In the genomic region with DNA sequence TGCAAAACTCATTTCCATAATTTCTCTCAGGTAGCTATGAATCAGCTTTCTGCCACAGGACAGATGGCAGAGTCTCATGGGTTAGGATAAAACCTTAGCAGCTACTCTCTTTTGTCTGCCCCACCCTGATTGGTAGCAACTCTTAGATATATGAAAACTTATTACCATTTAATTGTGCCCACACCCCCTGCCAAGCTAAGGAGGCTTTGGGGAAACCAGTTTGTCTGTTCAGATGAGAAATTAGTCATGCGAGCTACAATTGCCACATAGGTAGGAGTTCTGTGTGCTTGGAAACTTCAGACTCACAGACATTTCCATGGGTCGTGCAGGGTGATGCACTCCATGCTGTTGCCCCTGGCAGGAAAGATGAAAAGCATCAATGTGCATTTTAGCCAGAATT, we compare ENCODE assay signal across 11 cellular contexts. TPM values are rescaled to one million over a fixed set of nuclear protein-coding genes. Genes with fewer than 3 reads are reported as not detected.
DNase-seq lines count a peak whose midpoint lies in the region; ATAC-seq, FAIRE-seq and TF ChIP-seq lines count a peak whose summit lies in the region.
"Had no signal": no experiment of that assay in that cellular context is flagged by ENCODE, and none has a peak within 500 bp of the region (broad histone marks: within the 10 kb centered on the region; RNA-seq: fewer than 3 reads in every experiment).

No MANE protein-coding gene starts in this region.

- peak overlapping the region; percentile 23 for H3K4me3 Mint-ChIP-seq in central memory CD8-positive, alpha-beta T cell

- no peaks in the 10 kb centered on the region for H3K9me3 Mint-ChIP-seq in central memory CD8-positive, alpha-beta T cell

- 58 to 72% methylated on average over 2 of the region's 2 CpGs for WGBS in upper lobe of left lung, 2 donors

- H3K36me3 ChIP-seq in upper lobe of left lung = peaks cover 16 to 55% (median 44%) of the 10 kb centered on the region in 4 donors

- TF ChIP-seq EP300 in upper lobe of left lung (IDR thresholded peaks at IDR 0.05) = no peak

- H3K4me3 ChIP-seq in upper lobe of left lung = no peak overlapping the region
- H3K4me3 ChIP-seq: lung, smooth muscle cell had no signal

- peaks cover 90% of the 10 kb centered on the region for H3K36me3 Mint-ChIP-seq in central memory CD8-positive, alpha-beta T cell (ENCODE audit: insufficient read depth)

- DNase-seq in GM12891 (ENCODE audit: insufficient read length, low spot score) (no peak), RCC 7860 (ENCODE audit: low spot score) (peak; percentile 20), putamen (ENCODE audit: low spot score) (peak; percentile 79), DMS153 treated with DMSO at 0.1 percent for 48 hours (lab: John Stamatoyannopoulos, UW; ENCODE audit: unreplicated experiment) (no peak), upper lobe of left lung (no peak), dermis blood vessel endothelial cell (no peak), MV-4-11 (lab: John Stamatoyannopoulos, UW) (no peak)
- DNase-seq in central memory CD8-positive, alpha-beta T cell (ENCODE audit: low spot score in 2 of 2) = no peak
- DNase-seq: NCI-H446 treated with DMSO at 0.1 percent for 48 hours had no signal

- H3K27me3 Mint-ChIP-seq in central memory CD8-positive, alpha-beta T cell = no peaks in the 10 kb centered on the region

- peak overlapping the region in 1 of 4 donors; percentile 36 for H3K27ac ChIP-seq in upper lobe of left lung

- FAIRE-seq in GM12891 (lab: Jason Lieb, UNC) (no peak), RCC 7860 (lab: Jason Lieb, UNC) (no peak)

- peaks cover 89% of the 10 kb centered on the region for H3K4me1 Mint-ChIP-seq in central memory CD8-positive, alpha-beta T cell

- peak overlapping the region; percentile 95 for H3K27ac Mint-ChIP-seq in central memory CD8-positive, alpha-beta T cell (ENCODE audit: low read depth)

- H3K27me3 ChIP-seq in upper lobe of left lung = no peaks in the 10 kb centered on the region

- no peaks in the 10 kb centered on the region for H3K9me3 ChIP-seq in upper lobe of left lung

- TF ChIP-seq POLR2A in GM12891 (IDR thresholded peaks at IDR 0.05; ENCODE audit: low read depth, low read length) (no peak), upper lobe of left lung (IDR thresholded peaks at IDR 0.05) (no peak)

- no peak for ATAC-seq in central memory CD8-positive, alpha-beta T cell (replicated peaks; ENCODE audit: extremely low read depth, poor library complexity, severe bottlenecking)
- ATAC-seq in upper lobe of left lung (ENCODE audit: low FRiP score in 2 of 2) = no peak

- no peak for TF ChIP-seq CTCF in upper lobe of left lung (IDR thresholded peaks at IDR 0.05)

- H3K4me1 ChIP-seq in upper lobe of left lung = peaks cover 31 to 53% (median 36%) of the 10 kb centered on the region in 4 donors

TF ChIP-seq in GM12891, 5 proteins besides CTCF, POLR2A, EP300 and RAD21:
- TF ChIP-seq POLR2AphosphoS5 (IDR thresholded peaks at IDR 0.05; ENCODE audit: low read depth, low read length) (peak; percentile 23; the same call in 1 of the 2 replicates), TAF1 (IDR thresholded peaks at IDR 0.05; ENCODE audit: low read depth, low read length) (no peak), SPI1 (IDR thresholded peaks at IDR 0.05; ENCODE audit: low read depth, low read length) (no peak), POU2F2 (IDR thresholded peaks at IDR 0.05; ENCODE audit: low read depth, low read length) (no peak), PAX5 (IDR thresholded peaks at IDR 0.05; ENCODE audit: insufficient read depth, low read length, severe bottlenecking) (no peak)

RNA-seq across cellular contexts. Expression of a gene that starts 39.9 kb away (rescaled TPM):
- polyA plus RNA-seq in GM12891 (2012; ENCODE audit: low read depth, missing spikeins) = 726 TPM
- 100 to 1,000 TPM; 454 to 696 (median 551) TPM for total RNA-seq in upper lobe of left lung
- 2.6 and 3.4 TPM in 2 replicates for total RNA-seq in dermis blood vessel endothelial cell

Comparison
In these comparisons a context has a peak if more than half of its experiments do, and no peak if none do; other contexts are left out.
1. DNase-seq: peak in RCC 7860 (single experiment) and putamen (single experiment); none in GM12891 (single experiment), central memory CD8-positive, alpha-beta T cell (0 of 2), DMS153 treated with DMSO at 0.1 percent for 48 hours (single experiment), upper lobe of left lung (0 of 2), dermis blood vessel endothelial cell (single experiment) and MV-4-11 (single experiment).
2. RNA of a gene that starts 39.9 kb away (total RNA-seq): 454 to 696 TPM in upper lobe of left lung; 2.6 to 3.4 TPM in dermis blood vessel endothelial cell; every median in the first group is over 100 times any median in the second.